26 cellular contexts compared by ENCODE assay signal in genomic region chr1:28308750-28309149, GRCh38.
"Had no signal": no experiment of that assay in that cellular context is flagged by ENCODE, and none has a peak within 500 bp of the region (broad histone marks: within the 10 kb centered on the region; RNA-seq: fewer than 3 reads in every experiment).

No MANE protein-coding gene starts in this region.

- DNase-seq: hypothalamus; immature natural killer cell; left colon; left lung; lower lobe of right lung; mammary epithelial cell; mesenchymal stem cell; naive thymus-derived CD8-positive, alpha-beta T cell; nucleus accumbens; right lobe of liver; stimulated activated CD4-positive, alpha-beta T cell treated with anti-CD3 and anti-CD28 coated beads, Interleukin-1b, Interleukin-23, amount 100 ng/mL, for 48 hours; stimulated activated CD4-positive, alpha-beta T cell treated with anti-CD3 and anti-CD28 coated beads, Interleukin-4, amount 100 ng/mL, for 1 hour; stimulated activated naive B cell treated with anti-CD40 and anti-IgM and Interleukin-4, amounts not matched to agents 10 μg/mL and 1 μg/mL and 100 μg/mL, for 72 hours; stimulated activated naive CD8-positive, alpha-beta T cell treated with anti-CD3 and anti-CD28 coated beads, Interleukin-15, Interleukin-2, amounts not matched to agents 100 U/mL and 50 U/mL, for 24 hours; stomach; testis; thyroid gland; transverse colon; upper lobe of left lung had no signal

- H3K4me3 ChIP-seq: left lung, lower lobe of right lung, right atrium auricular region, right lobe of liver, smooth muscle cell, stomach, thyroid gland, transverse colon, upper lobe of left lung, vagina had no signal

- H3K27ac ChIP-seq: left lung, lower lobe of right lung, parathyroid adenoma, right atrium auricular region, right lobe of liver, stomach, testis, thyroid gland, transverse colon, upper lobe of left lung, vagina had no signal

- ATAC-seq: left colon; left lung; lower lobe of right lung; naive thymus-derived CD8-positive, alpha-beta T cell; right lobe of liver; stimulated activated naive B cell treated with anti-CD40 and anti-IgM and Interleukin-4, amounts not matched to agents 10 μg/mL and 1 μg/mL and 100 μg/mL, for 72 hours; stimulated activated naive CD8-positive, alpha-beta T cell treated with anti-CD3 and anti-CD28 coated beads, Interleukin-15, Interleukin-2, amounts not matched to agents 100 U/mL and 50 U/mL, for 24 hours had no signal

- H3K27ac Mint-ChIP-seq: immature natural killer cell; naive thymus-derived CD8-positive, alpha-beta T cell; nephron; progenitor cell of endocrine pancreas; stimulated activated naive B cell treated with anti-CD40 and anti-IgM and Interleukin-4, amounts not matched to agents 10 μg/mL and 1 μg/mL and 100 μg/mL, for 72 hours had no signal

- H3K27me3 ChIP-seq: left lung, right atrium auricular region, right lobe of liver, testis, thyroid gland, transverse colon, upper lobe of left lung, vagina had no signal

- H3K36me3 ChIP-seq: left lung, lower lobe of right lung, right atrium auricular region, right lobe of liver, stomach, thyroid gland, transverse colon, upper lobe of left lung, vagina had no signal

- H3K4me3 Mint-ChIP-seq: immature natural killer cell; naive thymus-derived CD8-positive, alpha-beta T cell; nephron; neural crest cell; stimulated activated naive B cell treated with anti-CD40 and anti-IgM and Interleukin-4, amounts not matched to agents 10 μg/mL and 1 μg/mL and 100 μg/mL, for 72 hours had no signal

- H3K9me3 ChIP-seq: left lung, lower lobe of right lung, right atrium auricular region, right lobe of liver, stomach, testis, thyroid gland, transverse colon, upper lobe of left lung, vagina had no signal

- H3K27me3 Mint-ChIP-seq: naive thymus-derived CD8-positive, alpha-beta T cell; progenitor cell of endocrine pancreas; stimulated activated naive B cell treated with anti-CD40 and anti-IgM and Interleukin-4, amounts not matched to agents 10 μg/mL and 1 μg/mL and 100 μg/mL, for 72 hours had no signal

- H3K36me3 Mint-ChIP-seq: immature natural killer cell; naive thymus-derived CD8-positive, alpha-beta T cell; stimulated activated naive B cell treated with anti-CD40 and anti-IgM and Interleukin-4, amounts not matched to agents 10 μg/mL and 1 μg/mL and 100 μg/mL, for 72 hours had no signal

- H3K4me1 ChIP-seq: parathyroid adenoma, right atrium auricular region, testis, transverse colon, vagina had no signal

- H3K9me3 Mint-ChIP-seq: immature natural killer cell; nephron; neural crest cell; stimulated activated naive B cell treated with anti-CD40 and anti-IgM and Interleukin-4, amounts not matched to agents 10 μg/mL and 1 μg/mL and 100 μg/mL, for 72 hours had no signal

- H3K4me1 Mint-ChIP-seq: immature natural killer cell, nephron had no signal
